In genomic region chr1:27527223-27527856, GRCh38 we compare ENCODE assay signal across 8 cellular contexts. TPM values are rescaled to one million over a fixed set of nuclear protein-coding genes. Genes with fewer than 3 reads are reported as not detected.
DNase-seq lines count a peak whose midpoint lies in the region; TF ChIP-seq lines count a peak whose summit lies in the region.

No MANE protein-coding gene starts in this region.

- TF ChIP-seq POLR2A in spleen (IDR thresholded peaks at IDR 0.05) = no peak

- 25 to 42% (median 31%) methylated on average over 8 to 21 of the region's 21 CpGs for WGBS in spleen, 5 donors

- H3K4me3 ChIP-seq in adipocyte (ENCODE audit: low read length) = no peak overlapping the region
- H3K4me3 ChIP-seq in iPS-18c (ENCODE audit: insufficient read depth, low read depth, low read length) = peak overlapping the region; percentile 64
- peak overlapping the region in 7 of 8 donors; percentile 26 to 67 (median 43) for H3K4me3 ChIP-seq in spleen

- H3K9me3 ChIP-seq in adipocyte (ENCODE audit: control insufficient read depth, low read length) (no peaks in the 10 kb centered on the region), iPS-18c (ENCODE audit: control insufficient read depth, insufficient read depth, low read length) (no peaks in the 10 kb centered on the region), spleen (no peaks in the 10 kb centered on the region)

- intact Hi-C loops in spleen (cut with DNase I; ENCODE audit: low total_unique reads) = no loop called here

- TF ChIP-seq CTCF in spleen (IDR thresholded peaks at IDR 0.05 in 8 of 11, conservative IDR thresholded peaks at IDR 0.05 in 3 of 11) = no peak

- H3K9ac ChIP-seq in adipocyte (ENCODE audit: low read length) = peak overlapping the region; percentile 43

- DNase-seq in stimulated activated CD4-positive, alpha-beta T cell treated with anti-CD3 and anti-CD28 coated beads, Interleukin-15, amount 100 ng/mL, for 24 hours = peak; percentile 49
- no peak for DNase-seq in stimulated activated CD4-positive, alpha-beta T cell treated with anti-CD3 and anti-CD28 coated beads, Interleukin-2, amount 100 ng/mL, for 48 hours
- DNase-seq in NCI-H748 treated with DMSO at 0.1 percent for 48 hours (lab: John Stamatoyannopoulos, UW) (peak; percentile 77), adipocyte (ENCODE audit: low read depth) (no peak), spleen (no peak), SKM-1 treated with dmso at 0.1 percent for 144 hours (lab: John Stamatoyannopoulos, UW; ENCODE audit: unreplicated experiment) (no peak), foreskin melanocyte (no peak)

- H3K36me3 ChIP-seq in adipocyte (ENCODE audit: control insufficient read depth, insufficient read depth, low read length, severe bottlenecking) (peaks cover 2% of the 10 kb centered on the region), spleen (peaks cover 0 to 2% (median 0%) of the 10 kb centered on the region in 6 donors)

- peak overlapping the region in 7 of 8 donors; percentile 60 to 85 (median 81) for H3K27ac ChIP-seq in spleen

- peaks cover 51% of the 10 kb centered on the region for H3K4me1 ChIP-seq in adipocyte (ENCODE audit: control insufficient read depth, insufficient read depth, low read length)
- H3K4me1 ChIP-seq in spleen = peaks cover 41 to 89% (median 73%) of the 10 kb centered on the region in 6 donors

- no peaks in the 10 kb centered on the region for H3K27me3 ChIP-seq in adipocyte (replicated peaks; ENCODE audit: control insufficient read depth, insufficient read depth, low read length)
- H3K27me3 ChIP-seq in spleen (replicated peaks in 1 of 7) = peaks cover 0 to 15% (median 0%) of the 10 kb centered on the region in 7 donors

RNA-seq across cellular contexts. Expression of gene WASF2, which starts 37.4 kb away (rescaled TPM):
- 100 to 1,000 TPM in 4 of 7 donors, 10 to 100 TPM in 3; 92.1 to 196 (median 129) TPM for total RNA-seq in spleen
- 10 to 100 TPM; 17.2 to 36.8 (median 23.5) TPM for polyA plus RNA-seq in spleen

Comparison
In these comparisons a context has a peak if more than half of its experiments do, and no peak if none do; other contexts are left out.
1. DNase-seq: peak in stimulated activated CD4-positive, alpha-beta T cell treated with anti-CD3 and anti-CD28 coated beads, Interleukin-15, amount 100 ng/mL, for 24 hours (single experiment) and NCI-H748 treated with DMSO at 0.1 percent for 48 hours (single experiment); none in stimulated activated CD4-positive, alpha-beta T cell treated with anti-CD3 and anti-CD28 coated beads, Interleukin-2, amount 100 ng/mL, for 48 hours (0 of 2), adipocyte (single experiment), spleen (single experiment), SKM-1 treated with dmso at 0.1 percent for 144 hours (single experiment) and foreskin melanocyte (single experiment).